15 cellular contexts compared by ENCODE assay signal in the genomic region with DNA sequence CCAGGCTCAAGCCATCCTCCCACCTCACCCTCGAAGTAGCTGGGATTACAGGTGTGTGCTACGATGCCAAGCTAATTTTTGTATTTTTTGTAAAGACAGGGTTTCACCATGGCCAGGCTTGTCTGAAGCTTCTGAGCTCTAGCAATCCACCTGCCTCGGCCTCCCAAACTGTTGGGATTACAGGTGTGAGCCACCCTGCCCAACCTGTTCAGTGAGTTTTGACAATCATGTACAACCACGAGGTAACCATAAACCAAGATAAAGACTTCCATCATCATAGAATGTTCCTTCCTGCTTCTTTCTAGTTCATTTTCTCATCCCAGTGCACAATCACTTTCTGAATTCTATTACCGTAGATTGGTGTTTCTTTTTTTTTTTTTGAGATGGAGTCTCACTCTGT.
"Had no signal": no experiment of that assay in that cellular context is flagged by ENCODE, and none has a peak within 500 bp of the region (broad histone marks: within the 10 kb centered on the region; RNA-seq: fewer than 3 reads in every experiment).

No MANE protein-coding gene starts in this region.

- H3K4me3 ChIP-seq: breast epithelium, dorsolateral prefrontal cortex, lung, thoracic aorta had no signal

- H3K27me3 ChIP-seq: breast epithelium, dorsolateral prefrontal cortex had no signal

- H3K36me3 ChIP-seq: breast epithelium, thoracic aorta had no signal

- ATAC-seq: activated CD4-positive, CD25-positive, alpha-beta regulatory T cell treated with anti-CD3 and anti-CD28 coated beads, Interleukin-2, amount 50 U/mL, for 24 hours; activated naive CD8-positive, alpha-beta T cell treated with anti-CD3 and anti-CD28 coated beads, Interleukin-2, amount 50 U/mL, for 24 hours had no signal

- DNase-seq: activated naive CD4-positive, alpha-beta T cell treated with anti-CD3 and anti-CD28 coated beads for 36 hours; activated naive CD8-positive, alpha-beta T cell treated with anti-CD3 and anti-CD28 coated beads, Interleukin-2, amount 50 U/mL, for 24 hours; aorta; dorsolateral prefrontal cortex; endodermal cell; erythroblast; naive B cell; stimulated activated CD4-positive, alpha-beta T cell treated with anti-CD3 and anti-CD28 coated beads, Interleukin-12 subunit alpha, Interleukin-12 subunit beta, amount 100 ng/mL, for 4 hours; stimulated activated CD4-positive, alpha-beta T cell treated with anti-CD3 and anti-CD28 coated beads, Interleukin-2, amount 100 ng/mL, for 24 hours; T-helper 2 cell had no signal

- H3K4me1 ChIP-seq: breast epithelium had no signal

- H3K9me3 ChIP-seq: breast epithelium, thoracic aorta had no signal

- H3K27ac ChIP-seq: breast epithelium, dorsolateral prefrontal cortex, parathyroid adenoma, thoracic aorta had no signal
